In genomic region chr10:62996925-62997324, GRCh38 we compare ENCODE assay signal across 25 cellular contexts.
DNase-seq lines count a peak whose midpoint lies in the region; ATAC-seq and TF ChIP-seq lines count a peak whose summit lies in the region.
"Had no signal": no experiment of that assay in that cellular context is flagged by ENCODE, and none has a peak within 500 bp of the region (broad histone marks: within the 10 kb centered on the region; RNA-seq: fewer than 3 reads in every experiment).

No MANE protein-coding gene starts in this region.

- H3K9me3 Mint-ChIP-seq in activated T-helper 1 cell treated with anti-CD3 and anti-CD28 coated beads, Interleukin-12 subunit alpha, Interleukin-12 subunit beta, Interleukin-2, Interleukin-4 antibody, amounts not matched to agents 30 ng/mL and 10 ng/mL and 1 ng/mL, durations not matched to agents 14 hours and 24 hours and 36 hours: no peaks in the 10 kb centered on the region
- H3K9me3 Mint-ChIP-seq in nephron: no peaks in the 10 kb centered on the region
- H3K9me3 Mint-ChIP-seq: activated CD8-positive, alpha-beta T cell treated with anti-CD3 and anti-CD28 coated beads for 36 hours; activated naive CD8-positive, alpha-beta T cell treated with anti-CD3 and anti-CD28 coated beads, Interleukin-2, amount 10 ng/mL, durations not matched to agents 7 days and 5 days; CD8-positive, alpha-beta memory T cell; stimulated activated naive CD8-positive, alpha-beta T cell treated with anti-CD3 and anti-CD28 coated beads, Interleukin-15, amount 100 ng/mL, for 72 hours had no signal

- no peaks in the 10 kb centered on the region for H3K9me3 ChIP-seq in heart left ventricle
- H3K9me3 ChIP-seq: thyroid gland had no signal

- no peak overlapping the region for H3K4me3 Mint-ChIP-seq in activated T-helper 1 cell treated with anti-CD3 and anti-CD28 coated beads, Interleukin-12 subunit alpha, Interleukin-12 subunit beta, Interleukin-2, Interleukin-4 antibody, amounts not matched to agents 30 ng/mL and 10 ng/mL and 1 ng/mL, durations not matched to agents 14 hours and 24 hours and 36 hours
- no peak overlapping the region for H3K4me3 Mint-ChIP-seq in nephron
- H3K4me3 Mint-ChIP-seq: activated CD8-positive, alpha-beta T cell treated with anti-CD3 and anti-CD28 coated beads for 36 hours; activated naive CD8-positive, alpha-beta T cell treated with anti-CD3 and anti-CD28 coated beads, Interleukin-2, amount 10 ng/mL, durations not matched to agents 7 days and 5 days; B cell; CD8-positive, alpha-beta memory T cell; stimulated activated naive CD8-positive, alpha-beta T cell treated with anti-CD3 and anti-CD28 coated beads, Interleukin-15, amount 100 ng/mL, for 72 hours had no signal

- H3K27ac ChIP-seq in heart left ventricle: no peak overlapping the region
- H3K27ac ChIP-seq: thyroid gland had no signal

- TF ChIP-seq POLR2A in heart left ventricle (IDR thresholded peaks at IDR 0.05): no peak

- ATAC-seq in heart left ventricle (peak in 3 of 4 donors; percentile 36 to 92 (median 58)), HG03457 (IDR thresholded peaks at IDR 0.05; ENCODE audit: unreplicated experiment) (no peak)
- ATAC-seq: activated CD4-positive, CD25-positive, alpha-beta regulatory T cell treated with anti-CD3 and anti-CD28 coated beads, Interleukin-2, amount 50 U/mL, for 24 hours; activated CD8-positive, alpha-beta T cell treated with anti-CD3 and anti-CD28 coated beads for 36 hours; stimulated activated naive CD8-positive, alpha-beta T cell treated with anti-CD3 and anti-CD28 coated beads, Interleukin-15, amount 100 ng/mL, for 72 hours had no signal

- H3K36me3 Mint-ChIP-seq in activated T-helper 1 cell treated with anti-CD3 and anti-CD28 coated beads, Interleukin-12 subunit alpha, Interleukin-12 subunit beta, Interleukin-2, Interleukin-4 antibody, amounts not matched to agents 30 ng/mL and 10 ng/mL and 1 ng/mL, durations not matched to agents 14 hours and 24 hours and 36 hours (ENCODE audit: low read depth): no peaks in the 10 kb centered on the region
- H3K36me3 Mint-ChIP-seq in nephron (ENCODE audit: low read depth): no peaks in the 10 kb centered on the region
- H3K36me3 Mint-ChIP-seq: activated naive CD8-positive, alpha-beta T cell treated with anti-CD3 and anti-CD28 coated beads, Interleukin-2, amount 10 ng/mL, durations not matched to agents 7 days and 5 days; CD8-positive, alpha-beta memory T cell had no signal

- TF ChIP-seq CTCF in heart left ventricle (IDR thresholded peaks at IDR 0.05) (no peak), nephron (IDR thresholded peaks at IDR 0.05; ENCODE audit: unreplicated experiment in 3 of 3) (no peak), GM13977 (IDR thresholded peaks at IDR 0.05; ENCODE audit: extremely low read depth, insufficient read depth, missing control alignments) (no peak)

- H3K4me3 ChIP-seq in heart left ventricle (no peak overlapping the region), H7 (ENCODE audit: insufficient read depth, low read depth, low read length) (no peak overlapping the region)
- H3K4me3 ChIP-seq: thyroid gland had no signal

- peak; percentile 75 for DNase-seq in Caki2 (ENCODE audit: low read depth)
- no peak for DNase-seq in activated T-helper 1 cell treated with anti-CD3 and anti-CD28 coated beads, Interleukin-12 subunit alpha, Interleukin-12 subunit beta, Interleukin-2, Interleukin-4 antibody, amounts not matched to agents 30 ng/mL and 10 ng/mL and 1 ng/mL, durations not matched to agents 14 hours and 24 hours and 36 hours (ENCODE audit: low spot score)
- DNase-seq in heart left ventricle: peak in 2 of 5 donors; percentile 6 to 32
- no peak for DNase-seq in islet precursor cell
- DNase-seq in GM13977 (ENCODE audit: low spot score): no peak
- no peak for DNase-seq in H7
- DNase-seq: activated CD8-positive, alpha-beta T cell treated with anti-CD3 and anti-CD28 coated beads for 36 hours; activated effector memory CD4-positive, alpha-beta T cell treated with Interleukin-2 at 50 U/mL for 16 hours; activated naive CD8-positive, alpha-beta T cell treated with anti-CD3 and anti-CD28 coated beads, Interleukin-2, amount 10 ng/mL, durations not matched to agents 7 days and 5 days; CD8-positive, alpha-beta memory T cell; GDM1; glutamatergic neuron; KG1; MM.1S; NCI-H2029 treated with DMSO at 0.1 percent for 48 hours; NCI-H345; nucleus accumbens; small intestine; stimulated activated naive CD8-positive, alpha-beta T cell treated with anti-CD3 and anti-CD28 coated beads, Interleukin-15, amount 100 ng/mL, for 72 hours; T-helper 1 cell; thyroid gland had no signal

- H3K27me3 Mint-ChIP-seq in activated T-helper 1 cell treated with anti-CD3 and anti-CD28 coated beads, Interleukin-12 subunit alpha, Interleukin-12 subunit beta, Interleukin-2, Interleukin-4 antibody, amounts not matched to agents 30 ng/mL and 10 ng/mL and 1 ng/mL, durations not matched to agents 14 hours and 24 hours and 36 hours (ENCODE audit: insufficient read depth): peaks cover 12% of the 10 kb centered on the region
- no peaks in the 10 kb centered on the region for H3K27me3 Mint-ChIP-seq in nephron (ENCODE audit: low read depth)

- peak overlapping the region; percentile 92 for H3K27ac Mint-ChIP-seq in activated T-helper 1 cell treated with anti-CD3 and anti-CD28 coated beads, Interleukin-12 subunit alpha, Interleukin-12 subunit beta, Interleukin-2, Interleukin-4 antibody, amounts not matched to agents 30 ng/mL and 10 ng/mL and 1 ng/mL, durations not matched to agents 14 hours and 24 hours and 36 hours
- H3K27ac Mint-ChIP-seq in nephron: peak overlapping the region; percentile 72 to 91 (median 89)
- H3K27ac Mint-ChIP-seq: activated naive CD8-positive, alpha-beta T cell treated with anti-CD3 and anti-CD28 coated beads, Interleukin-2, amount 10 ng/mL, durations not matched to agents 7 days and 5 days; B cell; CD8-positive, alpha-beta memory T cell; stimulated activated naive CD8-positive, alpha-beta T cell treated with anti-CD3 and anti-CD28 coated beads, Interleukin-15, amount 100 ng/mL, for 72 hours had no signal

- 39 to 44% (median 42%) methylated on average over 3 of the region's 3 CpGs for WGBS in heart left ventricle, 4 donors

- H3K4me1 ChIP-seq in heart left ventricle: peaks cover 0 to 25% (median 1%) of the 10 kb centered on the region in 12 donors
- H3K4me1 ChIP-seq: thyroid gland had no signal

- peaks cover 33% of the 10 kb centered on the region for H3K4me1 Mint-ChIP-seq in activated T-helper 1 cell treated with anti-CD3 and anti-CD28 coated beads, Interleukin-12 subunit alpha, Interleukin-12 subunit beta, Interleukin-2, Interleukin-4 antibody, amounts not matched to agents 30 ng/mL and 10 ng/mL and 1 ng/mL, durations not matched to agents 14 hours and 24 hours and 36 hours (ENCODE audit: low read depth)
- H3K4me1 Mint-ChIP-seq in nephron: peaks cover 10% of the 10 kb centered on the region
- H3K4me1 Mint-ChIP-seq: CD8-positive, alpha-beta memory T cell had no signal

- intact Hi-C loops in activated T-helper 1 cell treated with anti-CD3 and anti-CD28 coated beads, Interleukin-12 subunit alpha, Interleukin-12 subunit beta, Interleukin-2, Interleukin-4 antibody, amounts not matched to agents 30 ng/mL and 10 ng/mL and 1 ng/mL, durations not matched to agents 14 hours and 24 hours and 36 hours (cut with micrococcal nuclease): loop anchor here (5.0 kb wide), 2 partner anchors 270 to 815 kb away; no protein-coding TSS in a partner anchor
- intact Hi-C loops in heart left ventricle (cut with DNase I): no loop called here

- H3K27me3 ChIP-seq in heart left ventricle: no peaks in the 10 kb centered on the region
- no peaks in the 10 kb centered on the region for H3K27me3 ChIP-seq in H7 (ENCODE audit: control insufficient read depth, insufficient read depth, low read length)
- H3K27me3 ChIP-seq: thyroid gland had no signal

- in situ Hi-C loops in Caki2 (cut with HindIII; ENCODE audit: low pct_unique_long_range_greater_than_20kb, low sequenced_read_pairs) (no loop called here), GM13977 (cut with MboI; ENCODE audit: low pct_unique_long_range_greater_than_20kb, low sequenced_read_pairs, unreplicated experiment) (no loop called here)

- H3K36me3 ChIP-seq in heart left ventricle (no peaks in the 10 kb centered on the region), H7 (replicated peaks; ENCODE audit: control insufficient read depth, insufficient read depth, low read length) (no peaks in the 10 kb centered on the region)
- H3K36me3 ChIP-seq: thyroid gland had no signal
